1 cellular context compared by ENCODE assay signal in genomic region chr15:80444680-80445251, GRCh38.
TF ChIP-seq lines count a peak whose summit lies in the region.

No MANE protein-coding gene starts in this region.

TF ChIP-seq in GM12878, 131 proteins besides CTCF, POLR2A, EP300 and RAD21 (continued from another document):
- TF ChIP-seq SIX5 (IDR thresholded peaks at IDR 0.05; ENCODE audit: low read depth, low read length, severe bottlenecking) (no peak), ELK1 (IDR thresholded peaks at IDR 0.05; ENCODE audit: low read depth, low read length) (no peak), POU2F2 (IDR thresholded peaks at IDR 0.05; ENCODE audit: borderline replicate concordance, low read depth, low read length) (no peak)
